ENCODE assay signal across 9 cellular contexts in the genomic region with DNA sequence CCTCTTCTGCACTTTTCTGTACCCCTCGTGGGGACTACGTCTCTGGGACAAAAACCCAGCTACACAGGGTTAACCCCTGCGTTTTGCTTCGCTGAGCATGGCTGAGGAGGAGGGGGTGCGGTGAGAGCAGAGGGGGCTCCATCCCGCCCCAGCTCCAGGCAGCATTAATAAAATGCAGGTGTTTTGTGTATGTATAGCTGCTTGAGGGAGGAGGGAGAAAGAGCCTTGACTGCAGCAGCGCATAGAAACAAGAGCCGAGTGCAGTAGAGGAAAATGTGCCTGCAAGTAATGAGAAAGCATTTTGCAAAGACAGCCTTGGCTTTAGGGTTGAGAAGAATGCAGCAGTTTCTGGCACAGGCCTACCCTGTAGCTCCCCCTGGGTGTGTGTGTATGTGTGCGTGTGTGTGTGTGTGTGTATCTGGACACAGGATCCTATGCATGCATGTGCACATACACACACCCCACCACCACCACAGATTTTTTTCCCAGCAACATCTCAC.
DNase-seq lines count a peak whose midpoint lies in the region; ATAC-seq and TF ChIP-seq lines count a peak whose summit lies in the region.
"Had no signal": no experiment of that assay in that cellular context is flagged by ENCODE, and none has a peak within 500 bp of the region (broad histone marks: within the 10 kb centered on the region; RNA-seq: fewer than 3 reads in every experiment).

No MANE protein-coding gene starts in this region.

- H3K27me3 ChIP-seq in Panc1 (ENCODE audit: control insufficient read depth, insufficient read depth, low read length), result no peaks in the 10 kb centered on the region

- peak; percentile 4 for DNase-seq in NCI-H82 (lab: John Stamatoyannopoulos, UW)
- DNase-seq in NCI-H82 treated with DMSO at 0.1 percent for 48 hours (lab: John Stamatoyannopoulos, UW; ENCODE audit: unreplicated experiment), result no peak
- DNase-seq in Panc1 (ENCODE audit: low read depth, low spot score), result no peak
- peak; percentile 85 for DNase-seq in fibroblast of the conjunctiva (ENCODE audit: low read depth)
- no peak for DNase-seq in stimulated activated effector memory CD8-positive, alpha-beta T cell treated with anti-CD3 and anti-CD28 coated beads, Interleukin-12 subunit alpha, Interleukin-12 subunit beta, amount 100 ng/mL, for 72 hours (ENCODE audit: low spot score in 2 of 2)
- DNase-seq in NK-92 (lab: John Stamatoyannopoulos, UW; ENCODE audit: unreplicated experiment), result no peak
- no peak for DNase-seq in DMS53 treated with DMSO at 0.1 percent for 48 hours (lab: John Stamatoyannopoulos, UW; ENCODE audit: unreplicated experiment)
- no peak for DNase-seq in DMS153 (lab: John Stamatoyannopoulos, UW)

- no peak overlapping the region for H3K4me3 ChIP-seq in Panc1 (ENCODE audit: low read depth in 2 of 2, low read length in 2 of 2)
- H3K4me3 ChIP-seq: coronary artery had no signal

- CTCF ChIA-PET in Panc1 (lab: Charles Lee), result no interaction called here

- no peaks in the 10 kb centered on the region for H3K9me3 ChIP-seq in Panc1 (ENCODE audit: control insufficient read depth, insufficient read depth, low read depth, low read length)

- peaks cover 13% of the 10 kb centered on the region for H3K36me3 Mint-ChIP-seq in stimulated activated effector memory CD8-positive, alpha-beta T cell treated with anti-CD3 and anti-CD28 coated beads, Interleukin-12 subunit alpha, Interleukin-12 subunit beta, amount 100 ng/mL, for 72 hours

- H3K4me1 ChIP-seq in Panc1 (ENCODE audit: control insufficient read depth, insufficient read depth, low read length), result no peaks in the 10 kb centered on the region

- no peak overlapping the region for H3K27ac ChIP-seq in Panc1 (ENCODE audit: low read length)
- H3K27ac ChIP-seq: coronary artery had no signal

- no peak overlapping the region for H3K4me3 Mint-ChIP-seq in stimulated activated effector memory CD8-positive, alpha-beta T cell treated with anti-CD3 and anti-CD28 coated beads, Interleukin-12 subunit alpha, Interleukin-12 subunit beta, amount 100 ng/mL, for 72 hours

- H3K36me3 ChIP-seq in Panc1 (ENCODE audit: control insufficient read depth, insufficient read depth, low read length), result no peaks in the 10 kb centered on the region

- POLR2A ChIA-PET in Panc1 (lab: Charles Lee), result no interaction called here

- H3K9me3 Mint-ChIP-seq in stimulated activated effector memory CD8-positive, alpha-beta T cell treated with anti-CD3 and anti-CD28 coated beads, Interleukin-12 subunit alpha, Interleukin-12 subunit beta, amount 100 ng/mL, for 72 hours, result no peaks in the 10 kb centered on the region

- H3K27ac Mint-ChIP-seq in stimulated activated effector memory CD8-positive, alpha-beta T cell treated with anti-CD3 and anti-CD28 coated beads, Interleukin-12 subunit alpha, Interleukin-12 subunit beta, amount 100 ng/mL, for 72 hours, result peak overlapping the region; percentile 24

- H3K4me1 Mint-ChIP-seq in stimulated activated effector memory CD8-positive, alpha-beta T cell treated with anti-CD3 and anti-CD28 coated beads, Interleukin-12 subunit alpha, Interleukin-12 subunit beta, amount 100 ng/mL, for 72 hours, result peaks cover 59% of the 10 kb centered on the region

- no peak for TF ChIP-seq CTCF in Panc1 (IDR thresholded peaks at IDR 0.05)

- peak; percentile 41 for ATAC-seq in Panc1
- ATAC-seq in stimulated activated effector memory CD8-positive, alpha-beta T cell treated with anti-CD3 and anti-CD28 coated beads, Interleukin-12 subunit alpha, Interleukin-12 subunit beta, amount 100 ng/mL, for 72 hours, result no peak

- no TSS peak for BruUV-seq in Panc1 (replicated peaks; lab: Mats Ljungman, UMichigan)

- intact Hi-C loops in Panc1 (cut with micrococcal nuclease; ENCODE audit: unreplicated experiment), result no loop called here

- in situ Hi-C loops in Panc1 (cut with HindIII; ENCODE audit: low pct_unique_long_range_greater_than_20kb, low sequenced_read_pairs), result no loop called here

Comparison
In these comparisons a context has a peak if more than half of its experiments do, and no peak if none do; other contexts are left out.
1. DNase-seq: peak in NCI-H82 (single experiment) and fibroblast of the conjunctiva (single experiment); none in NCI-H82 treated with DMSO at 0.1 percent for 48 hours (single experiment), Panc1 (single experiment), stimulated activated effector memory CD8-positive, alpha-beta T cell treated with anti-CD3 and anti-CD28 coated beads, Interleukin-12 subunit alpha, Interleukin-12 subunit beta, amount 100 ng/mL, for 72 hours (0 of 2), NK-92 (single experiment), DMS53 treated with DMSO at 0.1 percent for 48 hours (single experiment) and DMS153 (single experiment).